ENCODE assay signal across 1 cellular context in the genomic region with DNA sequence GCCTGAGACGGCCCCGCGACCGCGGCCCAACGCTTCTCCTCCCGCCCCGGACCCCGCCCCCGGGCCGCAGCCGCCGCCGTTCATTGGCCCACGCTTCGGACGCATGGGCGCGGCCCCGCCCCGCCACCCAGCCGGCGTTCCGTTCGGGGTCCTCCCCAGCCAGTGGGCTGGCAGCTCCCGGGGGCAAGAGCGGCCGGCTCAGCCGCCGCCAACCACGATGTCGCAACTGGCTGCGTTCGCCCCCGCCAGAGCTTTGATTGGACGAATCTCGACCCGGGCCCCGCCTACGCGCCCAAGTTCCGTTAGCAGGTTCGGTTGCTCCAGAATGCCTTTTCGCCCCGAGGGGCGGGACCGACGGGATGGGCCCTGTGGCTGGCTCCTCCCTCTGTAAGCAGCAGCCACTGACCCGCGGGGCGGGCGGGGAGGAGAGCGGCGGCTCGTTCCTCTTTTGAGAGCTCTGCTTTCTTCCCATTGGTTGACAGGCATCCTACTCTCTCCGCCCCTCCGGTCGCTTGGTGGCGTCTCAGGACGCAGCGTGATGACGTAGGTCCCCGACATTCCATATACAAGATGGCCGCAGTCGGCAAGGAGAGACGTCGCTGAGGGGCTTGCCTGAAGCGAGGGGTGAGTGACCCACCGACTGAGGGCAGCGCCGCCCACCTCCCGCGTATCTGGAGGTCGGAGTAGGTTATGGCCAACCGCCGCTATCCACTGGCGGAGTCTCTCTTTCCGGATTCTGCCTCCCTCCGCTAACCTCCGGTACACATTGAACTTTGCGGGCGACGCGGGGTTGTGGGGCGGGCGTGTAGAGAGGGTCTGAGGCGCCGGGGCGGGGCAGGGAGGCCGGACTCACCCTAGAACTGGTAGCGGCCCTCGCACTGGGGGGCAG.
TF ChIP-seq lines count a peak whose summit lies in the region.

Gene CCNK, plus strand, starts transcription at position 554 of the 889 bp plus-strand sequence. CDS start 11,269 bp downstream, outside the sequence.
Gene SETD3, minus strand, starts transcription at position 4 of the 889 bp plus-strand sequence. CDS start 15,054 bp downstream, outside the sequence.

TF ChIP-seq in liver, 16 proteins besides CTCF, POLR2A, EP300 and RAD21 (continued from another document):
- TF ChIP-seq ZBTB33 (IDR thresholded peaks at IDR 0.05) (peak; percentile 60), TAF1 (conservative IDR thresholded peaks at IDR 0.05) (peak; percentile 47), RXRA (IDR thresholded peaks at IDR 0.05) (peak; percentile 67 to 81), JUND (IDR thresholded peaks at IDR 0.05) (peak; percentile 5 to 20), FOXA2 (IDR thresholded peaks at IDR 0.05) (no peak), EGR1 (IDR thresholded peaks at IDR 0.05; ENCODE audit: low read depth in 2 of 2) (peak; percentile 98 to 100), NR2F2 (IDR thresholded peaks at IDR 0.05) (peak; percentile 41), HNF4G (IDR thresholded peaks at IDR 0.05) (no peak), GABPA (IDR thresholded peaks at IDR 0.05 in 1 of 2, conservative IDR thresholded peaks at IDR 0.05 in 1 of 2) (peak in 1 of 2 donors; percentile 75)
- TF ChIP-seq, protein P1, sequence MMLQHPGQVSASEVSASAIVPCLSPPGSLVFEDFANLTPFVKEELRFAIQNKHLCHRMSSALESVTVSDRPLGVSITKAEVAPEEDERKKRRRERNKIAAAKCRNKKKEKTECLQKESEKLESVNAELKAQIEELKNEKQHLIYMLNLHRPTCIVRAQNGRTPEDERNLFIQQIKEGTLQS (IDR thresholded peaks at IDR 0.05) = peak; percentile 37
- TF ChIP-seq, protein P2, sequence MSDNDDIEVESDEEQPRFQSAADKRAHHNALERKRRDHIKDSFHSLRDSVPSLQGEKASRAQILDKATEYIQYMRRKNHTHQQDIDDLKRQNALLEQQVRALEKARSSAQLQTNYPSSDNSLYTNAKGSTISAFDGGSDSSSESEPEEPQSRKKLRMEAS (IDR thresholded peaks at IDR 0.05) = peak; percentile 50
- TF ChIP-seq, protein P3, sequence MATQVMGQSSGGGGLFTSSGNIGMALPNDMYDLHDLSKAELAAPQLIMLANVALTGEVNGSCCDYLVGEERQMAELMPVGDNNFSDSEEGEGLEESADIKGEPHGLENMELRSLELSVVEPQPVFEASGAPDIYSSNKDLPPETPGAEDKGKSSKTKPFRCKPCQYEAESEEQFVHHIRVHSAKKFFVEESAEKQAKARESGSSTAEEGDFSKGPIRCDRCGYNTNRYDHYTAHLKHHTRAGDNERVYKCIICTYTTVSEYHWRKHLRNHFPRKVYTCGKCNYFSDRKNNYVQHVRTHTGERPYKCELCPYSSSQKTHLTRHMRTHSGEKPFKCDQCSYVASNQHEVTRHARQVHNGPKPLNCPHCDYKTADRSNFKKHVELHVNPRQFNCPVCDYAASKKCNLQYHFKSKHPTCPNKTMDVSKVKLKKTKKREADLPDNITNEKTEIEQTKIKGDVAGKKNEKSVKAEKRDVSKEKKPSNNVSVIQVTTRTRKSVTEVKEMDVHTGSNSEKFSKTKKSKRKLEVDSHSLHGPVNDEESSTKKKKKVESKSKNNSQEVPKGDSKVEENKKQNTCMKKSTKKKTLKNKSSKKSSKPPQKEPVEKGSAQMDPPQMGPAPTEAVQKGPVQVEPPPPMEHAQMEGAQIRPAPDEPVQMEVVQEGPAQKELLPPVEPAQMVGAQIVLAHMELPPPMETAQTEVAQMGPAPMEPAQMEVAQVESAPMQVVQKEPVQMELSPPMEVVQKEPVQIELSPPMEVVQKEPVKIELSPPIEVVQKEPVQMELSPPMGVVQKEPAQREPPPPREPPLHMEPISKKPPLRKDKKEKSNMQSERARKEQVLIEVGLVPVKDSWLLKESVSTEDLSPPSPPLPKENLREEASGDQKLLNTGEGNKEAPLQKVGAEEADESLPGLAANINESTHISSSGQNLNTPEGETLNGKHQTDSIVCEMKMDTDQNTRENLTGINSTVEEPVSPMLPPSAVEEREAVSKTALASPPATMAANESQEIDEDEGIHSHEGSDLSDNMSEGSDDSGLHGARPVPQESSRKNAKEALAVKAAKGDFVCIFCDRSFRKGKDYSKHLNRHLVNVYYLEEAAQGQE (IDR thresholded peaks at IDR 0.05) = peak; percentile 86
